ENCODE assay signal across 2 cellular contexts in genomic region chr5:122140900-122141299, GRCh38.
A peak's percentile ranks its signal among the peaks of the same experiment; 100 is the strongest.
TF ChIP-seq lines count a peak whose summit lies in the region.

No MANE protein-coding gene starts in this region.

TF ChIP-seq in HEK293, 187 proteins besides CTCF, POLR2A, EP300 and RAD21:
- TF ChIP-seq ZBTB11 (tag by site-specific recombination; conservative IDR thresholded peaks at IDR 0.05; ENCODE audit: low read depth) (peak; percentile 39; the same call in 1 of the 2 replicates), ZNF610 (tag by site-specific recombination; IDR thresholded peaks at IDR 0.05; ENCODE audit: borderline replicate concordance) (no peak)

TF ChIP-seq in IMR-90, 13 proteins besides CTCF, POLR2A, EP300 and RAD21 (continued from another document):
- no peak for TF ChIP-seq ELK1 (IDR thresholded peaks at IDR 0.05; ENCODE audit: borderline replicate concordance, low read depth, low read length)
- no peak for TF ChIP-seq MXI1 (IDR thresholded peaks at IDR 0.05; ENCODE audit: borderline replicate concordance, low read depth, low read length)
- TF ChIP-seq BHLHE40 (IDR thresholded peaks at IDR 0.05; ENCODE audit: low read depth, low read length): no peak
- no peak for TF ChIP-seq RFX5 (IDR thresholded peaks at IDR 0.05; ENCODE audit: low read depth, low read length)
- no peak for TF ChIP-seq CEBPB (IDR thresholded peaks at IDR 0.05; ENCODE audit: low read depth, low read length)
- no peak for TF ChIP-seq NFE2L2 (IDR thresholded peaks at IDR 0.05; ENCODE audit: low read depth, low read length)
- TF ChIP-seq FOS (IDR thresholded peaks at IDR 0.05; ENCODE audit: low read depth, low read length): no peak
- TF ChIP-seq CHD1 (IDR thresholded peaks at IDR 0.05; ENCODE audit: low read depth, low read length): no peak
- TF ChIP-seq MAZ (IDR thresholded peaks at IDR 0.05; ENCODE audit: borderline replicate concordance, low read depth, low read length): no peak
